ENCODE assay signal across 15 cellular contexts in genomic region chr4:107379054-107379869, GRCh38.
A peak's percentile ranks its signal among the peaks of the same experiment; 100 is the strongest.
DNase-seq lines count a peak whose midpoint lies in the region; TF ChIP-seq lines count a peak whose summit lies in the region.
"Had no signal": no experiment of that assay in that cellular context is flagged by ENCODE, and none has a peak within 500 bp of the region (broad histone marks: within the 10 kb centered on the region; RNA-seq: fewer than 3 reads in every experiment).

No MANE protein-coding gene starts in this region.

- H3K36me3 Mint-ChIP-seq in glutamatergic neuron (ENCODE audit: unreplicated experiment), result peaks cover 6% of the 10 kb centered on the region

- no peaks in the 10 kb centered on the region for H3K36me3 ChIP-seq in adrenal gland (replicated peaks in 1 of 2)
- H3K36me3 ChIP-seq: left lung had no signal

- H3K9me3 Mint-ChIP-seq in glutamatergic neuron (ENCODE audit: unreplicated experiment), result peaks cover 2% of the 10 kb centered on the region
- H3K9me3 Mint-ChIP-seq: T-helper 1 cell treated with Interleukin-12 subunit alpha and Interleukin-12 subunit beta and Interleukin-4 antibody, amounts not matched to agents 30 μg/mL and 1 μg/mL, for 36 hours had no signal

- no peak for TF ChIP-seq CTCF in retinal pigment epithelial cell (conservative IDR thresholded peaks at IDR 0.05; ENCODE audit: low read depth, low read length)
- TF ChIP-seq CTCF in adrenal gland (IDR thresholded peaks at IDR 0.05), result no peak
- no peak for TF ChIP-seq CTCF in glutamatergic neuron (IDR thresholded peaks at IDR 0.05; ENCODE audit: partially characterized antibody, unreplicated experiment)

- intact Hi-C loops in adrenal gland (cut with DNase I), result no loop called here

- H3K4me3 ChIP-seq in retinal pigment epithelial cell (ENCODE audit: low read length), result no peak overlapping the region
- H3K4me3 ChIP-seq in adrenal gland, result no peak overlapping the region
- H3K4me3 ChIP-seq: A549, left lung, psoas muscle had no signal

- H3K27me3 ChIP-seq in adrenal gland, result no peaks in the 10 kb centered on the region
- H3K27me3 ChIP-seq: left lung had no signal

- H3K27me3 Mint-ChIP-seq in glutamatergic neuron (ENCODE audit: unreplicated experiment), result no peaks in the 10 kb centered on the region

- no peak overlapping the region for H3K4me3 Mint-ChIP-seq in glutamatergic neuron (ENCODE audit: unreplicated experiment)
- H3K4me3 Mint-ChIP-seq: T-helper 1 cell treated with Interleukin-12 subunit alpha and Interleukin-12 subunit beta and Interleukin-4 antibody, amounts not matched to agents 30 μg/mL and 1 μg/mL, for 36 hours had no signal

- WGBS in adrenal gland, 4 donors, result 66 to 76% (median 70%) methylated on average over 5 of the region's 5 CpGs

- in situ Hi-C loops in SK-MEL-5 (cut with HindIII; ENCODE audit: low pct_unique_long_range_greater_than_20kb, low sequenced_read_pairs), result no loop called here

- no peaks in the 10 kb centered on the region for H3K9me3 ChIP-seq in adrenal gland (replicated peaks in 1 of 3)
- H3K9me3 ChIP-seq: A549, left lung, psoas muscle had no signal

- no peaks in the 10 kb centered on the region for H3K4me1 ChIP-seq in adrenal gland (replicated peaks in 1 of 2)
- H3K4me1 ChIP-seq: A549, left lung, psoas muscle had no signal

- H3K27ac ChIP-seq in adrenal gland, result no peak overlapping the region
- H3K27ac ChIP-seq: A549, left lung, psoas muscle had no signal

- no peak overlapping the region for H3K27ac Mint-ChIP-seq in glutamatergic neuron (ENCODE audit: unreplicated experiment)
- H3K27ac Mint-ChIP-seq: T-helper 1 cell treated with Interleukin-12 subunit alpha and Interleukin-12 subunit beta and Interleukin-4 antibody, amounts not matched to agents 30 μg/mL and 1 μg/mL, for 36 hours had no signal

- peaks cover 2% of the 10 kb centered on the region for H3K4me1 Mint-ChIP-seq in glutamatergic neuron (ENCODE audit: low read depth, unreplicated experiment)

- TF ChIP-seq POLR2A in adrenal gland (IDR thresholded peaks at IDR 0.05), result no peak

- DNase-seq in NCI-H1105 treated with DMSO at 0.1 percent for 48 hours (lab: John Stamatoyannopoulos, UW), result peak; percentile 6
- no peak for DNase-seq in NCI-H1105 (lab: John Stamatoyannopoulos, UW)
- DNase-seq in SK-MEL-5 (ENCODE audit: low read depth, low spot score), result peak; percentile 22
- DNase-seq in fibroblast of peridontal ligament (ENCODE audit: extremely low read depth), result peak; percentile 83
- peak; percentile 10 for DNase-seq in retinal pigment epithelial cell (ENCODE audit: low read depth)
- DNase-seq in adrenal gland, result no peak
- no peak for DNase-seq in activated CD4-positive, CD25-positive, alpha-beta regulatory T cell (lab: John Stamatoyannopoulos, UW)
- no peak for DNase-seq in glutamatergic neuron
- DNase-seq: amygdala, GOT3, left lung, NCI-H82, psoas muscle had no signal

Comparison
In these comparisons a context has a peak if more than half of its experiments do, and no peak if none do; other contexts are left out.
1. DNase-seq: peak in NCI-H1105 treated with DMSO at 0.1 percent for 48 hours (single experiment), SK-MEL-5 (single experiment), fibroblast of peridontal ligament (single experiment) and retinal pigment epithelial cell (single experiment); none in NCI-H1105 (single experiment), adrenal gland (0 of 7), activated CD4-positive, CD25-positive, alpha-beta regulatory T cell (0 of 4) and glutamatergic neuron (single experiment).